Comparison of ENCODE assay signal across 9 cellular contexts in genomic region chr4:47849466-47849865, GRCh38. TPM values are rescaled to one million over a fixed set of nuclear protein-coding genes. Genes with fewer than 3 reads are reported as not detected.
"Had no signal": no experiment of that assay in that cellular context is flagged by ENCODE, and none has a peak within 500 bp of the region (broad histone marks: within the 10 kb centered on the region; RNA-seq: fewer than 3 reads in every experiment).

No MANE protein-coding gene starts in this region.

- H3K4me3 ChIP-seq: GM23338, K562 had no signal

- H3K4me1 Mint-ChIP-seq: GM23338 had no signal

- H3K9me3 Mint-ChIP-seq: GM23338, H9, HFFc6 had no signal

- H3K4me3 Mint-ChIP-seq: GM23338, H9, HFFc6 had no signal

- FAIRE-seq: H1, H54, HepG2, K562 had no signal

- H3K27ac Mint-ChIP-seq: GM23338, H9, HFFc6 had no signal

- DNase-seq: H9, HFFc6, KG1 had no signal

- H3K27ac ChIP-seq: HL-60 had no signal

- H3K4me2 ChIP-seq: GM23338 had no signal

RNA-seq across cellular contexts. Expression of gene CORIN, which starts 11.6 kb away (rescaled TPM):
- total RNA-seq: GM23338 had no signal
- polyA plus RNA-seq: GM23338 had no signal
